In genomic region chr9:137236238-137236935, GRCh38 we compare ENCODE assay signal across 7 cellular contexts. TPM values are rescaled to one million over a fixed set of nuclear protein-coding genes. Genes with fewer than 3 reads are reported as not detected.
DNase-seq lines count a peak whose midpoint lies in the region; ATAC-seq and TF ChIP-seq lines count a peak whose summit lies in the region.

No MANE protein-coding gene starts in this region.

- H3K4me1 Mint-ChIP-seq in activated naive CD4-positive, alpha-beta T cell treated with anti-CD3 and anti-CD28 coated beads, Interleukin-2, amount 10 ng/mL, durations not matched to agents 7 days and 5 days = peaks cover 22% of the 10 kb centered on the region
- peaks cover 9% of the 10 kb centered on the region for H3K4me1 Mint-ChIP-seq in type B pancreatic cell (ENCODE audit: unreplicated experiment)

- CTCF ChIA-PET in activated naive CD4-positive, alpha-beta T cell treated with anti-CD3 and anti-CD28 coated beads, Interleukin-2, amount 10 ng/mL, durations not matched to agents 7 days and 5 days (lab: Charles Lee) = interaction anchor here (0.6 to 2.5 kb wide), 29 partner anchors 11 to 189 kb away, joined by 3 to 45 read pairs (median 4); partner anchors contain the start of genes CYSRT1, DPP7, NELFB and RNF224

- no peaks in the 10 kb centered on the region for H3K9me3 Mint-ChIP-seq in activated naive CD4-positive, alpha-beta T cell treated with anti-CD3 and anti-CD28 coated beads, Interleukin-2, amount 10 ng/mL, durations not matched to agents 7 days and 5 days
- no peaks in the 10 kb centered on the region for H3K9me3 Mint-ChIP-seq in type B pancreatic cell

- intact Hi-C loops in head of caudate nucleus (cut with DNase I) = no loop called here
- intact Hi-C loops in posterior cingulate gyrus (cut with DNase I) = loop anchor here (5.0 kb wide), 1 partner anchor 49 kb away; the partner anchor contains the start of genes ANAPC2 and SSNA1

- DNase-seq in NCI-H1048 (lab: John Stamatoyannopoulos, UW) (peak; percentile 76), head of caudate nucleus (peak; percentile 72 to 93 (median 86)), posterior cingulate gyrus (peak; percentile 66 to 97 (median 82)), type B pancreatic cell (ENCODE audit: extremely low spot score, unreplicated experiment) (peak; percentile 93)
- DNase-seq in activated naive CD4-positive, alpha-beta T cell treated with anti-CD3 and anti-CD28 coated beads, Interleukin-2, amount 10 ng/mL, durations not matched to agents 7 days and 5 days = peak; percentile 95

- H3K36me3 Mint-ChIP-seq in activated naive CD4-positive, alpha-beta T cell treated with anti-CD3 and anti-CD28 coated beads, Interleukin-2, amount 10 ng/mL, durations not matched to agents 7 days and 5 days = peaks cover 3% of the 10 kb centered on the region
- peaks cover 4% of the 10 kb centered on the region for H3K36me3 Mint-ChIP-seq in type B pancreatic cell

- H3K27me3 Mint-ChIP-seq in activated naive CD4-positive, alpha-beta T cell treated with anti-CD3 and anti-CD28 coated beads, Interleukin-2, amount 10 ng/mL, durations not matched to agents 7 days and 5 days = peaks cover 21% of the 10 kb centered on the region
- H3K27me3 Mint-ChIP-seq in type B pancreatic cell = peaks cover 4% of the 10 kb centered on the region

- no peak overlapping the region for H3K27ac Mint-ChIP-seq in activated naive CD4-positive, alpha-beta T cell treated with anti-CD3 and anti-CD28 coated beads, Interleukin-2, amount 10 ng/mL, durations not matched to agents 7 days and 5 days
- H3K27ac Mint-ChIP-seq in type B pancreatic cell = no peak overlapping the region

- ATAC-seq in SK-N-SH treated with all-trans-retinoic acid at 6 μM for 48 hours = peak; percentile 65

- TF ChIP-seq CTCF in type B pancreatic cell (conservative IDR thresholded peaks at IDR 0.05) = peak; percentile 100

- TF ChIP-seq POLR2A in GM15510 (IDR thresholded peaks at IDR 0.05; ENCODE audit: borderline replicate concordance, extremely low read depth, insufficient read length) = peak; percentile 26

- H3K4me3 Mint-ChIP-seq in activated naive CD4-positive, alpha-beta T cell treated with anti-CD3 and anti-CD28 coated beads, Interleukin-2, amount 10 ng/mL, durations not matched to agents 7 days and 5 days = no peak overlapping the region
- H3K4me3 Mint-ChIP-seq in type B pancreatic cell = no peak overlapping the region

TF ChIP-seq in SK-N-SH treated with all-trans-retinoic acid at 6 μM for 48 hours, 23 proteins besides CTCF, POLR2A, EP300 and RAD21:
- TF ChIP-seq PATZ1 (CRISPR knock-in tag; IDR thresholded peaks at IDR 0.05; ENCODE audit: borderline replicate concordance) = peak; percentile 42; the same call in 1 of the 2 replicates
- TF ChIP-seq ZFP3 (CRISPR knock-in tag; IDR thresholded peaks at IDR 0.05) = no peak
- TF ChIP-seq ISL1 (CRISPR knock-in tag; IDR thresholded peaks at IDR 0.05) = no peak

RNA-seq across cellular contexts. Expression of gene TUBB4B, which starts 4.7 kb away (rescaled TPM):
- 326 and 349 TPM in 2 replicates for total RNA-seq in type B pancreatic cell (ENCODE audit: low replicate concordance)

RNA-seq across cellular contexts. Expression of gene SLC34A3, which starts 5.7 kb away (rescaled TPM):
- 0.41 and 0.81 TPM in 2 replicates for total RNA-seq in type B pancreatic cell (ENCODE audit: low replicate concordance)

RNA-seq across cellular contexts. Expression of gene RNF224, which starts 9.1 kb away (rescaled TPM):
- total RNA-seq in type B pancreatic cell (ENCODE audit: low replicate concordance) = 0.36 and 0.48 TPM in 2 replicates

RNA-seq across cellular contexts. Expression of gene CYSRT1, which starts 11.4 kb away (rescaled TPM):
- 0.86 and 1.5 TPM in 2 replicates for total RNA-seq in type B pancreatic cell (ENCODE audit: low replicate concordance)

RNA-seq across cellular contexts. Expression of gene RNF208, which starts 14.3 kb away (rescaled TPM):
- 12.1 and 15.7 TPM in 2 replicates for total RNA-seq in type B pancreatic cell (ENCODE audit: low replicate concordance)

Comparison
In these comparisons a context has a peak if more than half of its experiments do, and no peak if none do; other contexts are left out.
1. Peak in every context shown above with its lines: DNase-seq and ATAC-seq.